In genomic region chr3:44476181-44476599, GRCh38 we compare ENCODE assay signal across 8 cellular contexts. TPM values are rescaled to one million over a fixed set of nuclear protein-coding genes. Genes with fewer than 3 reads are reported as not detected.
DNase-seq lines count a peak whose midpoint lies in the region; ATAC-seq, FAIRE-seq and TF ChIP-seq lines count a peak whose summit lies in the region.

No MANE protein-coding gene starts in this region.

- TF ChIP-seq EP300 in ovary (IDR thresholded peaks at IDR 0.05) = no peak

- DNase-seq in AG10803 (ENCODE audit: low read depth) (peak; percentile 45), HL-60 (ENCODE audit: low read depth in 1 of 2, low spot score in 1 of 2) (peak; percentile 14 to 28), amniotic epithelial cell (ENCODE audit: low read depth) (peak; percentile 84), right lobe of liver (no peak), DMS114 treated with DMSO at 0.1 percent for 48 hours (lab: John Stamatoyannopoulos, UW; ENCODE audit: unreplicated experiment) (no peak), urothelium cell line (ENCODE audit: low spot score) (no peak), ovary (no peak)
- no peak for DNase-seq in effector CD4-positive, alpha-beta T cell

- ATAC-seq in right lobe of liver = no peak

- intact Hi-C loops in right lobe of liver (cut with DNase I) = no loop called here
- intact Hi-C loops in ovary (cut with DNase I) = loop anchor here in 1 of 4 donors (10.0 kb wide), 2 partner anchors 149 to 151 kb away; partner anchors contain the start of gene ZNF197

- peaks cover 0 to 7% (median 2%) of the 10 kb centered on the region in 4 donors for H3K4me1 ChIP-seq in right lobe of liver
- H3K4me1 ChIP-seq in ovary (ENCODE audit: insufficient read depth) = peaks cover 1% of the 10 kb centered on the region

- no peak for FAIRE-seq in urothelium cell line (lab: Jason Lieb, UNC)

- WGBS in right lobe of liver (ENCODE audit: insufficient coverage, low coverage, low lambda C conversion rate, missing lambda C conversion rate) = 13% methylated on average over 5 of the region's 5 CpGs
- WGBS in ovary, 3 donors = 5 to 9% (median 8%) methylated on average over 5 of the region's 5 CpGs

- TF ChIP-seq POLR2A in right lobe of liver (IDR thresholded peaks at IDR 0.05) (no peak), ovary (IDR thresholded peaks at IDR 0.05) (no peak)

- peak overlapping the region; percentile 72 for H3K4me3 ChIP-seq in AG10803 (ENCODE audit: low read length)
- peak overlapping the region; percentile 58 for H3K4me3 ChIP-seq in HL-60 (replicated peaks; ENCODE audit: insufficient read depth, low read length)
- H3K4me3 ChIP-seq in right lobe of liver = peak overlapping the region; percentile 66 to 77 (median 70)
- H3K4me3 ChIP-seq in ovary = no peak overlapping the region

- H3K36me3 ChIP-seq in right lobe of liver = no peaks in the 10 kb centered on the region
- H3K36me3 ChIP-seq in ovary = no peaks in the 10 kb centered on the region

- H3K9me3 ChIP-seq in right lobe of liver (no peaks in the 10 kb centered on the region), ovary (no peaks in the 10 kb centered on the region)

- no peaks in the 10 kb centered on the region for H3K27me3 ChIP-seq in HL-60 (ENCODE audit: insufficient read depth, poor library complexity, severe bottlenecking)
- no peaks in the 10 kb centered on the region for H3K27me3 ChIP-seq in right lobe of liver
- no peaks in the 10 kb centered on the region for H3K27me3 ChIP-seq in ovary

- H3K27ac ChIP-seq in HL-60 (replicated peaks) = peak overlapping the region; percentile 69
- no peak overlapping the region for H3K27ac ChIP-seq in right lobe of liver
- H3K27ac ChIP-seq in ovary = no peak overlapping the region

- peak; percentile 27 for TF ChIP-seq CTCF in AG10803 (conservative IDR thresholded peaks at IDR 0.05; ENCODE audit: low read length)
- no peak for TF ChIP-seq CTCF in HL-60 (IDR thresholded peaks at IDR 0.05; ENCODE audit: insufficient read depth, low read length)
- TF ChIP-seq CTCF in right lobe of liver (IDR thresholded peaks at IDR 0.05) = no peak
- TF ChIP-seq CTCF in ovary (IDR thresholded peaks at IDR 0.05) = no peak

RNA-seq across cellular contexts. Expression of gene ZNF445, which starts 1.3 kb away (rescaled TPM):
- total RNA-seq in right lobe of liver (10 to 100 TPM in 1 of 6 experiments, 1 to 10 TPM in 5; 3.2 to 10.1 (median 8.9) TPM), ovary (10 to 100 TPM in 5 of 7 donors, 1 to 10 TPM in 2; 5.2 to 30.3 (median 25.9) TPM)
- 10 to 100 TPM in 1 of 2 donors, 1 to 10 TPM in 1; 6.7 to 11.6 TPM for polyA plus RNA-seq in ovary

Comparison
In these comparisons a context has a peak if more than half of its experiments do, and no peak if none do; other contexts are left out.
1. DNase-seq: peak in AG10803 (single experiment), HL-60 (2 of 2) and amniotic epithelial cell (single experiment); none in right lobe of liver (0 of 3), DMS114 treated with DMSO at 0.1 percent for 48 hours (single experiment), urothelium cell line (single experiment), effector CD4-positive, alpha-beta T cell (single experiment) and ovary (0 of 5).